In genomic region chr5:174166231-174167079, GRCh38 we compare ENCODE assay signal across 29 cellular contexts.
DNase-seq lines count a peak whose midpoint lies in the region; ATAC-seq and TF ChIP-seq lines count a peak whose summit lies in the region.
"Had no signal": no experiment of that assay in that cellular context is flagged by ENCODE, and none has a peak within 500 bp of the region (broad histone marks: within the 10 kb centered on the region; RNA-seq: fewer than 3 reads in every experiment).

No MANE protein-coding gene starts in this region.

- no peaks in the 10 kb centered on the region for H3K27me3 ChIP-seq in right cardiac atrium (ENCODE audit: control insufficient read depth, insufficient read depth)
- H3K27me3 ChIP-seq in left ventricle myocardium inferior (ENCODE audit: low read depth) = peaks cover 33% of the 10 kb centered on the region
- no peaks in the 10 kb centered on the region for H3K27me3 ChIP-seq in HUES64 (ENCODE audit: insufficient read depth, low read length)
- H3K27me3 ChIP-seq in foreskin keratinocyte = no peaks in the 10 kb centered on the region
- H3K27me3 ChIP-seq: colonic mucosa, tibial artery had no signal

- no peaks in the 10 kb centered on the region for H3K4me1 Mint-ChIP-seq in chondrocyte (ENCODE audit: low read depth)
- H3K4me1 Mint-ChIP-seq: activated CD4-positive, alpha-beta T cell treated with anti-CD3 and anti-CD28 coated beads for 36 hours; mesothelial cell of epicardium; naive B cell had no signal

- H3K4me3 ChIP-seq in right cardiac atrium (ENCODE audit: low read length) = no peak overlapping the region
- no peak overlapping the region for H3K4me3 ChIP-seq in left ventricle myocardium inferior
- H3K4me3 ChIP-seq in HUES64 (ENCODE audit: low read length) = no peak overlapping the region
- H3K4me3 ChIP-seq: colonic mucosa, prostate gland, tibial artery had no signal

- H3K27ac Mint-ChIP-seq in chondrocyte (ENCODE audit: unreplicated experiment) = no peak overlapping the region
- H3K27ac Mint-ChIP-seq: activated CD4-positive, alpha-beta T cell treated with anti-CD3 and anti-CD28 coated beads for 36 hours; activated CD8-positive, alpha-beta T cell treated with anti-CD3 and anti-CD28 coated beads for 36 hours; activated T-helper 2 cell treated with anti-CD3 and anti-CD28 coated beads, Interferon-gamma antibody, Interleukin-2, Interleukin-4, amounts not matched to agents 10 μg/mL and 5 μg/mL and 100 μg/mL, durations not matched to agents 14 hours and 24 hours and 36 hours; mesothelial cell of epicardium; naive B cell had no signal

- H3K9ac ChIP-seq in HUES64 (ENCODE audit: low read depth, low read length) = no peak overlapping the region

- no peak overlapping the region for H3K4me3 Mint-ChIP-seq in chondrocyte (ENCODE audit: unreplicated experiment)
- H3K4me3 Mint-ChIP-seq: activated CD4-positive, alpha-beta T cell treated with anti-CD3 and anti-CD28 coated beads for 36 hours; activated CD8-positive, alpha-beta T cell treated with anti-CD3 and anti-CD28 coated beads for 36 hours; mesothelial cell of epicardium; naive B cell had no signal

- peaks cover 6% of the 10 kb centered on the region for H3K9me3 Mint-ChIP-seq in chondrocyte (ENCODE audit: low read depth)
- H3K9me3 Mint-ChIP-seq: activated T-helper 2 cell treated with anti-CD3 and anti-CD28 coated beads, Interferon-gamma antibody, Interleukin-2, Interleukin-4, amounts not matched to agents 10 μg/mL and 5 μg/mL and 100 μg/mL, durations not matched to agents 14 hours and 24 hours and 36 hours had no signal

- H3K4me1 ChIP-seq in right cardiac atrium (ENCODE audit: control insufficient read depth, insufficient read depth, low read length) (no peaks in the 10 kb centered on the region), left ventricle myocardium inferior (no peaks in the 10 kb centered on the region), HUES64 (ENCODE audit: insufficient read depth, low read length) (no peaks in the 10 kb centered on the region), foreskin keratinocyte (no peaks in the 10 kb centered on the region)
- H3K4me1 ChIP-seq: Caco-2, colonic mucosa, prostate gland, tibial artery had no signal

- peaks cover 11% of the 10 kb centered on the region for H3K27me3 Mint-ChIP-seq in chondrocyte (ENCODE audit: low read depth)
- H3K27me3 Mint-ChIP-seq: activated CD4-positive, alpha-beta T cell treated with anti-CD3 and anti-CD28 coated beads for 36 hours; activated CD8-positive, alpha-beta T cell treated with anti-CD3 and anti-CD28 coated beads for 36 hours had no signal

- intact Hi-C loops in right cardiac atrium (cut with DNase I) = no loop called here
- intact Hi-C loops in left ventricle myocardium inferior (cut with micrococcal nuclease) = no loop called here

- no peak for ATAC-seq in right cardiac atrium
- ATAC-seq in foreskin keratinocyte = no peak
- ATAC-seq: activated CD4-positive, alpha-beta T cell treated with anti-CD3 and anti-CD28 coated beads for 36 hours; activated CD8-positive, alpha-beta T cell treated with anti-CD3 and anti-CD28 coated beads for 36 hours had no signal

- H3K9me3 ChIP-seq in right cardiac atrium (ENCODE audit: control insufficient read depth, low read length) (no peaks in the 10 kb centered on the region), left ventricle myocardium inferior (replicated peaks) (peaks cover 12% of the 10 kb centered on the region), HUES64 (ENCODE audit: insufficient read depth, low read depth, low read length) (peaks cover 10% of the 10 kb centered on the region; the same call in 1 of the 2 replicates)
- H3K9me3 ChIP-seq: colonic mucosa, prostate gland, tibial artery had no signal

- TF ChIP-seq CTCF in left ventricle myocardium inferior (IDR thresholded peaks at IDR 0.05; ENCODE audit: borderline replicate concordance) = no peak
- TF ChIP-seq CTCF in chondrocyte (IDR thresholded peaks at IDR 0.05) = no peak
- TF ChIP-seq CTCF in foreskin keratinocyte (conservative IDR thresholded peaks at IDR 0.05) = no peak

- H3K36me3 Mint-ChIP-seq in chondrocyte (ENCODE audit: low read depth) = no peaks in the 10 kb centered on the region
- H3K36me3 Mint-ChIP-seq: mesothelial cell of epicardium had no signal

- WGBS in right cardiac atrium = 49% methylated on average over 10 of the region's 10 CpGs
- 68% methylated on average over 10 of the region's 10 CpGs for WGBS in HUES64

- H3K27ac ChIP-seq in right cardiac atrium (ENCODE audit: low read length) (no peak overlapping the region), left ventricle myocardium inferior (replicated peaks) (no peak overlapping the region), HUES64 (ENCODE audit: low read depth, low read length) (0 out of 2 replicates have a peak overlapping the region, but pooled peaks have one; percentile 7), foreskin keratinocyte (no peak overlapping the region)
- H3K27ac ChIP-seq: C4-2B, colonic mucosa, prostate gland, tibial artery, VCaP had no signal

- DNase-seq in right cardiac atrium = peak in 2 of 3 donors; percentile 19 to 74
- no peak for DNase-seq in left ventricle myocardium inferior
- peak; percentile 51 for DNase-seq in islet precursor cell
- DNase-seq in chondrocyte (ENCODE audit: low spot score) = no peak
- DNase-seq in foreskin keratinocyte = no peak
- DNase-seq in RPMI8226 = no peak
- DNase-seq: activated CD4-positive, alpha-beta T cell treated with anti-CD3 and anti-CD28 coated beads for 36 hours; activated CD8-positive, alpha-beta memory T cell treated with anti-CD3 and anti-CD28 coated beads, Interleukin-2, amount 50 U/mL, for 48 hours; activated CD8-positive, alpha-beta T cell treated with anti-CD3 and anti-CD28 coated beads for 36 hours; activated naive CD4-positive, alpha-beta T cell treated with anti-CD3 and anti-CD28 coated beads, Interleukin-2, amount 50 U/mL, for 16 hours; Caco-2; colonic mucosa; effector memory CD4-positive, alpha-beta T cell; GF-D8; naive B cell; NCI-H1048; NCI-H187 treated with DMSO at 0.1 percent for 48 hours; NCI-H524 treated with DMSO at 0.1 percent for 48 hours; occipital lobe; SHP77 treated with DMSO at 0.1 percent for 48 hours; stimulated activated CD4-positive, alpha-beta T cell treated with anti-CD3 and anti-CD28 coated beads, Interleukin-4, amount 100 ng/mL, for 24 hours; T-helper 9 cell had no signal

- H3K36me3 ChIP-seq in left ventricle myocardium inferior (no peaks in the 10 kb centered on the region), HUES64 (ENCODE audit: insufficient read depth, low read length) (no peaks in the 10 kb centered on the region)
- H3K36me3 ChIP-seq: colonic mucosa, prostate gland, tibial artery had no signal

Comparison
In these comparisons a context has a peak if more than half of its experiments do, and no peak if none do; other contexts are left out.
1. DNase-seq: peak in right cardiac atrium (2 of 3) and islet precursor cell (single experiment); none in left ventricle myocardium inferior (single experiment), chondrocyte (single experiment), foreskin keratinocyte (0 of 2) and RPMI8226 (single experiment).